Comparison of ENCODE assay signal across 18 cellular contexts in genomic region chrX:79408623-79409322, GRCh38. TPM values are rescaled to one million over a fixed set of nuclear protein-coding genes. Genes with fewer than 3 reads are reported as not detected.
DNase-seq lines count a peak whose midpoint lies in the region; ATAC-seq, FAIRE-seq and TF ChIP-seq lines count a peak whose summit lies in the region.
"Had no signal": no experiment of that assay in that cellular context is flagged by ENCODE, and none has a peak within 500 bp of the region (broad histone marks: within the 10 kb centered on the region; RNA-seq: fewer than 3 reads in every experiment).

No MANE protein-coding gene starts in this region.

- H3K4me3 ChIP-seq in Loucy (ENCODE audit: low read length, poor library complexity, severe bottlenecking) (peak overlapping the region; percentile 45), thymus (ENCODE audit: low read length) (no peak overlapping the region), heart left ventricle (no peak overlapping the region)
- H3K4me3 ChIP-seq: MG63 had no signal

- peak overlapping the region in 1 of 2 donors; percentile 32 for H3K4me3 Mint-ChIP-seq in activated T-cell treated with anti-CD3 and anti-CD28 coated beads, Interleukin-2, amount 50 U/mL, for 72 hours
- H3K4me3 Mint-ChIP-seq in activated T-cell treated with anti-CD3 and anti-CD28 coated beads, Interleukin-2, amount 50 U/mL, for 4 hours: no peak overlapping the region

- no peak overlapping the region for H2AFZ ChIP-seq in Loucy (ENCODE audit: low read length)

- peak overlapping the region; percentile 42 for H3K27ac ChIP-seq in thymus (ENCODE audit: low read depth)
- H3K27ac ChIP-seq in heart left ventricle: no peak overlapping the region
- H3K27ac ChIP-seq: C4-2B had no signal

- H3K4me2 ChIP-seq in Loucy (ENCODE audit: low read depth, low read length, poor library complexity, severe bottlenecking): peak overlapping the region; percentile 72

- TF ChIP-seq POLR2A in heart left ventricle (IDR thresholded peaks at IDR 0.05): no peak

- peaks cover 40% of the 10 kb centered on the region for H3K4me1 Mint-ChIP-seq in activated T-cell treated with anti-CD3 and anti-CD28 coated beads, Interleukin-2, amount 50 U/mL, for 72 hours (ENCODE audit: low read depth)
- H3K4me1 Mint-ChIP-seq in activated T-cell treated with anti-CD3 and anti-CD28 coated beads, Interleukin-2, amount 50 U/mL, for 4 hours (ENCODE audit: low read depth): peaks cover 34% of the 10 kb centered on the region

- H3K27ac Mint-ChIP-seq in activated T-cell treated with anti-CD3 and anti-CD28 coated beads, Interleukin-2, amount 50 U/mL, for 72 hours: peak overlapping the region; percentile 9

- H3K36me3 Mint-ChIP-seq in activated T-cell treated with anti-CD3 and anti-CD28 coated beads, Interleukin-2, amount 50 U/mL, for 72 hours (ENCODE audit: insufficient read depth in 2 of 2): peaks cover 0 to 2% of the 10 kb centered on the region in 2 donors
- H3K36me3 Mint-ChIP-seq in activated T-cell treated with anti-CD3 and anti-CD28 coated beads, Interleukin-2, amount 50 U/mL, for 4 hours (ENCODE audit: insufficient read depth): no peaks in the 10 kb centered on the region

- no peak for DNase-seq in activated T-cell treated with anti-CD3 and anti-CD28 coated beads, Interleukin-2, amount 50 U/mL, for 72 hours
- no peak for DNase-seq in activated T-cell treated with anti-CD3 and anti-CD28 coated beads, Interleukin-2, amount 50 U/mL, for 4 hours
- DNase-seq in stimulated activated CD4-positive, alpha-beta T cell treated with anti-CD3 and anti-CD28 coated beads, Interleukin-12 subunit alpha, Interleukin-12 subunit beta, amount 100 ng/mL, for 4 hours: no peak
- DNase-seq in left cardiac atrium: no peak
- no peak for DNase-seq in heart left ventricle
- DNase-seq: DMS53, H7, MG63, NCI-H1092, NCI-H146, NCI-H2081, NCI-H748 treated with DMSO at 0.1 percent for 48 hours, RPMI8226 had no signal

- H3K36me3 ChIP-seq in Loucy (ENCODE audit: insufficient read depth, low read length): no peaks in the 10 kb centered on the region
- no peaks in the 10 kb centered on the region for H3K36me3 ChIP-seq in thymus (ENCODE audit: control insufficient read depth, insufficient read depth)
- H3K36me3 ChIP-seq in heart left ventricle: no peaks in the 10 kb centered on the region
- H3K36me3 ChIP-seq: MG63 had no signal

- WGBS in thymus: 89% methylated on average over 3 of the region's 3 CpGs
- WGBS in heart left ventricle, 4 donors: 75 to 91% (median 86%) methylated on average over 3 of the region's 3 CpGs

- intact Hi-C loops in left cardiac atrium (cut with DNase I): no loop called here
- intact Hi-C loops in heart left ventricle (cut with DNase I): no loop called here

- peaks cover 2% of the 10 kb centered on the region in 2 donors for H3K9me3 Mint-ChIP-seq in activated T-cell treated with anti-CD3 and anti-CD28 coated beads, Interleukin-2, amount 50 U/mL, for 72 hours
- H3K9me3 Mint-ChIP-seq in activated T-cell treated with anti-CD3 and anti-CD28 coated beads, Interleukin-2, amount 50 U/mL, for 4 hours: peaks cover 8% of the 10 kb centered on the region

- H3K9me2 ChIP-seq in Loucy (replicated peaks; ENCODE audit: low read depth, low read length): no peaks in the 10 kb centered on the region

- H3K9ac ChIP-seq in Loucy (ENCODE audit: low read depth, low read length, poor library complexity, severe bottlenecking): no peak overlapping the region

- no peaks in the 10 kb centered on the region for H4K20me1 ChIP-seq in Loucy (ENCODE audit: insufficient read depth, low read length, poor library complexity, severe bottlenecking)

- no peak for ATAC-seq in activated T-cell treated with anti-CD3 and anti-CD28 coated beads, Interleukin-2, amount 50 U/mL, for 72 hours (replicated peaks in 1 of 2)
- ATAC-seq in activated T-cell treated with anti-CD3 and anti-CD28 coated beads, Interleukin-2, amount 50 U/mL, for 4 hours: no peak
- ATAC-seq in left cardiac atrium (no peak), heart left ventricle (no peak)

- TF ChIP-seq CTCF in Loucy (conservative IDR thresholded peaks at IDR 0.05; ENCODE audit: low read length): no peak
- TF ChIP-seq CTCF in heart left ventricle (IDR thresholded peaks at IDR 0.05): no peak

- H3K27me3 Mint-ChIP-seq in activated T-cell treated with anti-CD3 and anti-CD28 coated beads, Interleukin-2, amount 50 U/mL, for 72 hours (ENCODE audit: low read depth): no peaks in the 10 kb centered on the region
- H3K27me3 Mint-ChIP-seq in activated T-cell treated with anti-CD3 and anti-CD28 coated beads, Interleukin-2, amount 50 U/mL, for 4 hours (ENCODE audit: low read depth): no peaks in the 10 kb centered on the region

- peak; percentile 90 for FAIRE-seq in colon (lab: Jason Lieb, UNC)

- no peaks in the 10 kb centered on the region for H3K79me2 ChIP-seq in Loucy (ENCODE audit: insufficient read depth, low read length)

- H3K4me1 ChIP-seq in Loucy (ENCODE audit: insufficient read depth, low read length, poor library complexity, severe bottlenecking) (peaks cover 30% of the 10 kb centered on the region), thymus (ENCODE audit: control insufficient read depth, insufficient read depth, low read length) (no peaks in the 10 kb centered on the region), heart left ventricle (no peaks in the 10 kb centered on the region)

- H3K27me3 ChIP-seq in Loucy (ENCODE audit: insufficient read depth, low read length, poor library complexity, severe bottlenecking) (no peaks in the 10 kb centered on the region), thymus (ENCODE audit: control insufficient read depth, insufficient read depth) (no peaks in the 10 kb centered on the region), heart left ventricle (no peaks in the 10 kb centered on the region)
- H3K27me3 ChIP-seq: MG63 had no signal

- no peaks in the 10 kb centered on the region for H3F3A ChIP-seq in Loucy (ENCODE audit: low read depth)

- H3K9me3 ChIP-seq in Loucy (ENCODE audit: insufficient read depth, low read depth, low read length) (no peaks in the 10 kb centered on the region; the same call in 1 of the 2 replicates), thymus (ENCODE audit: control insufficient read depth) (no peaks in the 10 kb centered on the region), heart left ventricle (no peaks in the 10 kb centered on the region)
- H3K9me3 ChIP-seq: MG63 had no signal

RNA-seq across cellular contexts. Expression of gene ITM2A, which starts 41.6 kb away (rescaled TPM):
- 10 to 100 TPM; 47.2 to 67.6 TPM for total RNA-seq in activated T-cell treated with anti-CD3 and anti-CD28 coated beads, Interleukin-2, amount 50 U/mL, for 72 hours
- total RNA-seq in activated T-cell treated with anti-CD3 and anti-CD28 coated beads, Interleukin-2, amount 50 U/mL, for 4 hours: 100 to 1,000 TPM in 1 of 3 donors, 10 to 100 TPM in 2; 52.8 to 108 (median 59.5) TPM
- polyA plus RNA-seq in thymus (202 TPM), heart left ventricle (10 to 100 TPM; 31.0 to 51.7 TPM)
- total RNA-seq in left cardiac atrium (100 to 1,000 TPM; 106 to 168 TPM), heart left ventricle (10 to 100 TPM; 41.5 to 83.7 (median 67.6) TPM)
- total RNA-seq: A172 had no signal
